8 cellular contexts compared by ENCODE assay signal in the genomic region with DNA sequence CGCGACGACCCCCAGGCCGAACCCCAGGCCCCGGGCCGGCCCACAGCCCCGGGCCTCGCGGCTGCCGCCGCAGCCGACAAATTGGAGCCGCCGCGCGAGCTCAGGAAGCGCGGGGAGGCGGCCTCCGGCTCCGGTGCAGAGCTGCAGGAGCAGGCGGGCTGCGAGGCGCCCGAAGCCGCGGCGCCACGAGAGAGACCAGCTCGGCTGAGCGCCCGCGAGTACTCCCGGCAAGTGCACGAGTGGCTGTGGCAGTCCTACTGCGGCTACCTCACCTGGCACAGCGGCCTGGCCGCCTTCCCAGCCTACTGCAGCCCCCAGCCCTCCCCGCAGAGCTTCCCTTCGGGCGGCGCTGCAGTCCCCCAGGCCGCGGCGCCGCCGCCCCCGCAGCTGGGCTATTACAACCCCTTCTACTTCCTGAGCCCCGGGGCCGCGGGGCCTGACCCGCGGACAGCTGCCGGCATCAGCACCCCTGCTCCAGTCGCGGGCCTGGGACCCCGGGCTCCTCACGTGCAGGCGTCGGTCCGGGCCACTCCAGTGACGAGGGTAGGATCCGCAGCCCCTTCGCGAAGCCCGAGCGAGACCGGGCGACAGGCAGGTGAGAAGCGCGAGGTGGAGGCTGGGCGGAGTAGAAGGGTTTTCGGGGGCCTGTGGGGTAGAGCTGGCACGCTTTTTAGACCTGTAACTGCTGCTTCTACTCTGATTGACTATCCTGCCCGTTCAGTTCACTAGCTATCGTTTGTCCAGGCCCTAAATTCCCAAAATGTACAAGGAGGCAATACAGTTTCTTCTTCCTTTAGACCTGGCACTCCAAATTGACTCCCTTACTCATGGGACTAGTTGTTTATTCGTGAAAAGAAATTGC. TPM values are rescaled to one million over a fixed set of nuclear protein-coding genes. Genes with fewer than 3 reads are reported as not detected.
A peak's percentile ranks its signal among the peaks of the same experiment; 100 is the strongest.
DNase-seq lines count a peak whose midpoint lies in the region; ATAC-seq and TF ChIP-seq lines count a peak whose summit lies in the region.

No MANE protein-coding gene starts in this region.

- H3K36me3 ChIP-seq in spleen = peaks cover 0 to 32% (median 8%) of the 10 kb centered on the region in 6 donors

- ATAC-seq in GM21576 (IDR thresholded peaks at IDR 0.05; ENCODE audit: unreplicated experiment) = peak; percentile 46

- WGBS in spleen, 5 donors = 0 to 4% (median 1%) methylated on average over 14 to 77 of the region's 77 CpGs

- TF ChIP-seq POLR2A in spleen (IDR thresholded peaks at IDR 0.05) = no peak

- H3K27me3 ChIP-seq in spleen (replicated peaks in 1 of 7) = no peaks in the 10 kb centered on the region

- peaks cover 13% of the 10 kb centered on the region for H3K36me3 Mint-ChIP-seq in MCF 10A (ENCODE audit: insufficient read depth, unreplicated experiment)

- no peaks in the 10 kb centered on the region for H3K9me3 Mint-ChIP-seq in MCF 10A (ENCODE audit: unreplicated experiment)

- peaks cover 6 to 47% (median 29%) of the 10 kb centered on the region in 6 donors for H3K4me1 ChIP-seq in spleen

- POLR2A ChIA-PET in MCF 10A (lab: Yijun Ruan, JAX) = interaction anchor here (0.6 to 3.0 kb wide), 22 partner anchors 9 to 1281 kb away, joined by 3 to 29 read pairs (median 4); a partner anchor contains a TSS

- H3K4me1 Mint-ChIP-seq in MCF 10A (ENCODE audit: insufficient read depth, unreplicated experiment) = peaks cover 27% of the 10 kb centered on the region

- peak overlapping the region; percentile 39 for H3K27ac Mint-ChIP-seq in MCF 10A (ENCODE audit: low read depth, unreplicated experiment)

- peak overlapping the region; percentile 90 to 99 (median 97) for H3K27ac ChIP-seq in spleen

- no TSS peak for BruUV-seq in MCF 10A (replicated peaks; lab: Mats Ljungman, UMichigan)

- no peaks in the 10 kb centered on the region for H3K9me3 ChIP-seq in spleen

- peak; percentile 44 for DNase-seq in GDM1 (lab: John Stamatoyannopoulos, UW)
- DNase-seq in HuH-7 (ENCODE audit: low spot score) = peak; percentile 23
- peak; percentile 79 for DNase-seq in UCSD-AML1 (lab: John Stamatoyannopoulos, UW; ENCODE audit: unreplicated experiment)
- peak; percentile 40 for DNase-seq in MCF 10A (ENCODE audit: unreplicated experiment)
- DNase-seq in iris pigment epithelial cell (ENCODE audit: low read depth) = peak; percentile 36
- DNase-seq in spleen = peak; percentile 93
- DNase-seq in dedifferentiated amniotic fluid mesenchymal stem cell (ENCODE audit: extremely low spot score) = no peak

- peak overlapping the region; percentile 74 to 96 (median 84) for H3K4me3 ChIP-seq in spleen

- TF ChIP-seq CTCF in MCF 10A (IDR thresholded peaks at IDR 0.05; ENCODE audit: unreplicated experiment) = no peak
- TF ChIP-seq CTCF in spleen (IDR thresholded peaks at IDR 0.05 in 8 of 11, conservative IDR thresholded peaks at IDR 0.05 in 3 of 11) = no peak

- H3K4me3 Mint-ChIP-seq in MCF 10A (ENCODE audit: unreplicated experiment) = peak overlapping the region; percentile 73

- intact Hi-C loops in MCF 10A (cut with micrococcal nuclease) = loop anchor here (5.0 kb wide), 2 partner anchors 107 to 202 kb away; a partner anchor contains a TSS
- intact Hi-C loops in spleen (cut with DNase I; ENCODE audit: low total_unique reads) = loop anchor here (10.0 kb wide), 1 partner anchor 104 kb away; a partner anchor contains a TSS

- CTCF ChIA-PET in MCF 10A (lab: Yijun Ruan, JAX) = interaction anchor here (0.6 to 1.6 kb wide), 14 partner anchors 8 to 905 kb away, joined by 3 to 5 read pairs (median 4); no protein-coding TSS in a partner anchor

- H3K27me3 Mint-ChIP-seq in MCF 10A (ENCODE audit: insufficient read depth, unreplicated experiment) = no peaks in the 10 kb centered on the region

RNA-seq across cellular contexts. Expression of a gene that starts 0.7 kb away (rescaled TPM):
- total RNA-seq in MCF 10A (2022) = 12.7 and 14.4 TPM in 2 replicates
- total RNA-seq in spleen = 10 to 100 TPM; 17.0 to 31.5 (median 22.8) TPM
- 1 to 10 TPM; 3.0 to 5.1 (median 5.0) TPM for polyA plus RNA-seq in spleen
